ENCODE assay signal across 1 cellular context in the genomic region with DNA sequence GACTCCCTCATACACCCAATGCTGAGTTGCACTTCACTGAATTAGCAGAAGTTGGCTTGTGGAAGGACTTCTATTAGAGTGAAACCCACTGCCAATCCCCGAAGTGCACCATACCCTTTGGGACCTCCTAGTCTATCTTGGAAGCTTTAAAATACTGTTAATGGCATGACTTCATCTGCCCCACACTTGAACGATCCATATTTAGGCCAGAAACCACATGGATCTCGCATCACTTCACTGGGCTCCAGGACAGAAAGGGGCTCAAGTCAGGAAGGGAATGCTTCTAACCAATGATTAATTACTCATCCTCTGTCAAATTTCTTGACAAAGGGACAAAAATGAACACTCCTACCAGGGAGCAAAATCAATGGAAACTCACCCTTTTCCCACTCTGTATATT.
TF ChIP-seq lines count a peak whose summit lies in the region.

No MANE protein-coding gene starts in this region.

TF ChIP-seq in HepG2, 621 proteins besides CTCF, POLR2A, EP300 and RAD21 (continued from another document):
- no peak for TF ChIP-seq ZBTB38 (CRISPR knock-in tag; IDR thresholded peaks at IDR 0.05)
- TF ChIP-seq RFX1 (IDR thresholded peaks at IDR 0.05), result no peak
- no peak for TF ChIP-seq ZFY (CRISPR knock-in tag; IDR thresholded peaks at IDR 0.05)
- no peak for TF ChIP-seq RXRB (CRISPR knock-in tag; IDR thresholded peaks at IDR 0.05; ENCODE audit: borderline replicate concordance)
- no peak for TF ChIP-seq SNRNP70 (IDR thresholded peaks at IDR 0.05; ENCODE audit: low read depth, low read length)
- no peak for TF ChIP-seq PHB2 (IDR thresholded peaks at IDR 0.05; ENCODE audit: partially characterized antibody)
- no peak for TF ChIP-seq NR2C2 (CRISPR knock-in tag; IDR thresholded peaks at IDR 0.05; ENCODE audit: borderline replicate concordance)
- no peak for TF ChIP-seq SMAD3 (CRISPR knock-in tag; IDR thresholded peaks at IDR 0.05)
- TF ChIP-seq NONO (IDR thresholded peaks at IDR 0.05), result no peak
- TF ChIP-seq NONO (CRISPR knock-in tag; conservative IDR thresholded peaks at IDR 0.05), result no peak
- TF ChIP-seq ZNF644 (CRISPR knock-in tag; IDR thresholded peaks at IDR 0.05; ENCODE audit: low read depth), result no peak
- no peak for TF ChIP-seq PRPF4 (IDR thresholded peaks at IDR 0.05; ENCODE audit: low read depth, low read length, poor library complexity, severe bottlenecking)
- TF ChIP-seq U2AF2 (IDR thresholded peaks at IDR 0.05; ENCODE audit: low read depth, low read length), result no peak
- no peak for TF ChIP-seq SRY (CRISPR knock-in tag; IDR thresholded peaks at IDR 0.05)
- TF ChIP-seq HDAC6 (IDR thresholded peaks at IDR 0.05; ENCODE audit: low read depth, low read length), result no peak
- TF ChIP-seq, protein P1, sequence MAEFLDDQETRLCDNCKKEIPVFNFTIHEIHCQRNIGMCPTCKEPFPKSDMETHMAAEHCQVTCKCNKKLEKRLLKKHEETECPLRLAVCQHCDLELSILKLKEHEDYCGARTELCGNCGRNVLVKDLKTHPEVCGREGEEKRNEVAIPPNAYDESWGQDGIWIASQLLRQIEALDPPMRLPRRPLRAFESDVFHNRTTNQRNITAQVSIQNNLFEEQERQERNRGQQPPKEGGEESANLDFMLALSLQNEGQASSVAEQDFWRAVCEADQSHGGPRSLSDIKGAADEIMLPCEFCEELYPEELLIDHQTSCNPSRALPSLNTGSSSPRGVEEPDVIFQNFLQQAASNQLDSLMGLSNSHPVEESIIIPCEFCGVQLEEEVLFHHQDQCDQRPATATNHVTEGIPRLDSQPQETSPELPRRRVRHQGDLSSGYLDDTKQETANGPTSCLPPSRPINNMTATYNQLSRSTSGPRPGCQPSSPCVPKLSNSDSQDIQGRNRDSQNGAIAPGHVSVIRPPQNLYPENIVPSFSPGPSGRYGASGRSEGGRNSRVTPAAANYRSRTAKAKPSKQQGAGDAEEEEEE (CRISPR knock-in tag; IDR thresholded peaks at IDR 0.05; ENCODE audit: borderline replicate concordance), result no peak
TF ChIP-seq in HepG2: peak in this region for 0.
